11 cellular contexts compared by ENCODE assay signal in genomic region chr14:52355016-52355430, GRCh38. TPM values are rescaled to one million over a fixed set of nuclear protein-coding genes. Genes with fewer than 3 reads are reported as not detected.
DNase-seq lines count a peak whose midpoint lies in the region; ATAC-seq and TF ChIP-seq lines count a peak whose summit lies in the region.
"Had no signal": no experiment of that assay in that cellular context is flagged by ENCODE, and none has a peak within 500 bp of the region (broad histone marks: within the 10 kb centered on the region; RNA-seq: fewer than 3 reads in every experiment).

No MANE protein-coding gene starts in this region.

- ATAC-seq in natural killer cell treated with Interleukin-12 subunit alpha and Interleukin-12 subunit beta and Interleukin-15 and Interleukin-18, amount 100 ng/mL, for 72 hours: no peak
- ATAC-seq in GM18861 (IDR thresholded peaks at IDR 0.05; ENCODE audit: unreplicated experiment): no peak
- ATAC-seq in GM18505 (IDR thresholded peaks at IDR 0.05; ENCODE audit: unreplicated experiment): no peak

- peak overlapping the region; percentile 92 to 100 for H3K27ac Mint-ChIP-seq in natural killer cell treated with Interleukin-12 subunit alpha and Interleukin-12 subunit beta and Interleukin-15 and Interleukin-18, amount 100 ng/mL, for 72 hours

- DNase-seq in Caki2 (ENCODE audit: low read depth) (peak; percentile 28), NCI-H460 (ENCODE audit: extremely low read depth, low read depth) (peak; percentile 26), choroid plexus epithelial cell (ENCODE audit: low read depth) (peak; percentile 96), pons (ENCODE audit: low spot score) (no peak), erythroblast (lab: John Stamatoyannopoulos, UW) (no peak)
- no peak for DNase-seq in natural killer cell treated with Interleukin-12 subunit alpha and Interleukin-12 subunit beta and Interleukin-15 and Interleukin-18, amount 100 ng/mL, for 72 hours (ENCODE audit: low spot score)
- DNase-seq: activated CD8-positive, alpha-beta memory T cell treated with anti-CD3 and anti-CD28 coated beads, Interleukin-2, amount 50 U/mL, for 4 hours; heart left ventricle; NCI-H2107 had no signal

- no peak overlapping the region for H3K4me3 ChIP-seq in choroid plexus epithelial cell (ENCODE audit: low read depth, low read length)
- H3K4me3 ChIP-seq: heart left ventricle had no signal

- H3K27me3 Mint-ChIP-seq in natural killer cell treated with Interleukin-12 subunit alpha and Interleukin-12 subunit beta and Interleukin-15 and Interleukin-18, amount 100 ng/mL, for 72 hours: no peaks in the 10 kb centered on the region

- peaks cover 59 to 66% of the 10 kb centered on the region in 2 donors for H3K4me1 Mint-ChIP-seq in natural killer cell treated with Interleukin-12 subunit alpha and Interleukin-12 subunit beta and Interleukin-15 and Interleukin-18, amount 100 ng/mL, for 72 hours (ENCODE audit: low read depth in 2 of 2)

- H3K36me3 Mint-ChIP-seq in natural killer cell treated with Interleukin-12 subunit alpha and Interleukin-12 subunit beta and Interleukin-15 and Interleukin-18, amount 100 ng/mL, for 72 hours: peaks cover 9% of the 10 kb centered on the region

- peak overlapping the region; percentile 81 for H3K4me3 Mint-ChIP-seq in natural killer cell treated with Interleukin-12 subunit alpha and Interleukin-12 subunit beta and Interleukin-15 and Interleukin-18, amount 100 ng/mL, for 72 hours

- TF ChIP-seq CTCF in choroid plexus epithelial cell (conservative IDR thresholded peaks at IDR 0.05; ENCODE audit: low read depth, low read length): no peak

- in situ Hi-C loops in Caki2 (cut with HindIII; ENCODE audit: low pct_unique_long_range_greater_than_20kb, low sequenced_read_pairs): no loop called here

- H3K9me3 Mint-ChIP-seq in natural killer cell treated with Interleukin-12 subunit alpha and Interleukin-12 subunit beta and Interleukin-15 and Interleukin-18, amount 100 ng/mL, for 72 hours: peaks cover 4% of the 10 kb centered on the region

- TF ChIP-seq POLR2A in GM18505 (IDR thresholded peaks at IDR 0.05; ENCODE audit: borderline replicate concordance, extremely low read depth, insufficient read depth, insufficient read length): no peak
- TF ChIP-seq POLR2A in erythroblast (IDR thresholded peaks at IDR 0.05; ENCODE audit: low read length): no peak

RNA-seq across cellular contexts. Expression of gene PTGER2, which starts 40.9 kb away (rescaled TPM):
- total RNA-seq in Caki2 (2014; rRNA removed; shearing (Covaris generic); ENCODE audit: low replicate concordance): 0.88 and 4.9 TPM in 2 replicates
- 0.29 and 0.42 TPM in 2 replicates for total RNA-seq in NCI-H460 (2014; rRNA removed; shearing (Covaris generic))
- 0.28 and 0.55 TPM in 2 replicates for polyA plus RNA-seq in NCI-H460 (2014; cell fraction: nucleus; rRNA removed)
- 10 to 100 TPM; 94.5 to 96.0 TPM for total RNA-seq in natural killer cell treated with Interleukin-12 subunit alpha and Interleukin-12 subunit beta and Interleukin-15 and Interleukin-18, amount 100 ng/mL, for 72 hours

Comparison
In these comparisons a context has a peak if more than half of its experiments do, and no peak if none do; other contexts are left out.
1. DNase-seq: peak in Caki2 (single experiment), NCI-H460 (single experiment) and choroid plexus epithelial cell (single experiment); none in natural killer cell treated with Interleukin-12 subunit alpha and Interleukin-12 subunit beta and Interleukin-15 and Interleukin-18, amount 100 ng/mL, for 72 hours (single experiment), pons (single experiment) and erythroblast (0 of 2).
2. RNA of gene PTGER2, which starts 40.9 kb away (total RNA-seq): 94.5 to 96.0 TPM in natural killer cell treated with Interleukin-12 subunit alpha and Interleukin-12 subunit beta and Interleukin-15 and Interleukin-18, amount 100 ng/mL, for 72 hours; 0.88 to 4.9 TPM in Caki2 and 0.29 to 0.42 TPM in NCI-H460; every median in the first group is over 10 times any median in the second.